Comparison of ENCODE assay signal across 18 cellular contexts in genomic region chr2:236531991-236532390, GRCh38. TPM values are rescaled to one million over a fixed set of nuclear protein-coding genes. Genes with fewer than 3 reads are reported as not detected.
DNase-seq lines count a peak whose midpoint lies in the region; ATAC-seq and TF ChIP-seq lines count a peak whose summit lies in the region.
"Had no signal": no experiment of that assay in that cellular context is flagged by ENCODE, and none has a peak within 500 bp of the region (broad histone marks: within the 10 kb centered on the region; RNA-seq: fewer than 3 reads in every experiment).

No MANE protein-coding gene starts in this region.

- no peak overlapping the region for H3K9ac ChIP-seq in DND-41 (ENCODE audit: low read depth, low read length)
- H3K9ac ChIP-seq: BLaER1 had no signal

- peaks cover 6% of the 10 kb centered on the region for H3K27me3 Mint-ChIP-seq in T-helper 2 cell treated with Interferon-gamma antibody and Interleukin-4, amounts not matched to agents 5 μg/mL and 100 μg/mL, for 36 hours (ENCODE audit: low read depth)

- peak overlapping the region; percentile 56; the same call in 1 of the 2 replicates for H3K27ac ChIP-seq in DND-41 (ENCODE audit: low read length)
- peak overlapping the region; percentile 25 for H3K27ac ChIP-seq in KOPT-K1 (ENCODE audit: low read depth, low read length, poor library complexity, severe bottlenecking)
- no peak overlapping the region for H3K27ac ChIP-seq in foreskin keratinocyte
- H3K27ac ChIP-seq: BLaER1 had no signal

- no peaks in the 10 kb centered on the region for H3K9me3 ChIP-seq in DND-41 (ENCODE audit: insufficient read depth, low read length, severe bottlenecking)
- H3K9me3 ChIP-seq in KOPT-K1 (ENCODE audit: insufficient read depth, low read length, poor library complexity, severe bottlenecking): no peaks in the 10 kb centered on the region
- H3K9me3 ChIP-seq: BLaER1 had no signal

- no peaks in the 10 kb centered on the region for H4K20me1 ChIP-seq in DND-41 (ENCODE audit: insufficient read depth, low read length)
- H4K20me1 ChIP-seq: BLaER1 had no signal

- peaks cover 1% of the 10 kb centered on the region for H3K36me3 Mint-ChIP-seq in T-helper 2 cell treated with Interferon-gamma antibody and Interleukin-4, amounts not matched to agents 5 μg/mL and 100 μg/mL, for 36 hours (ENCODE audit: low read depth)
- H3K36me3 Mint-ChIP-seq: CD14-positive monocyte had no signal

- ATAC-seq in DND-41 (ENCODE audit: insufficient read depth, low read depth) (peak; percentile 36), foreskin keratinocyte (peak; percentile 54), HG03378 (IDR thresholded peaks at IDR 0.05; ENCODE audit: unreplicated experiment) (no peak), left colon (no peak)
- ATAC-seq: GM23338 had no signal

- H3K27me3 ChIP-seq in DND-41 (ENCODE audit: insufficient read depth, low read length, poor library complexity) (no peaks in the 10 kb centered on the region), foreskin keratinocyte (peaks cover 5% of the 10 kb centered on the region)
- H3K27me3 ChIP-seq: BLaER1 had no signal

- peaks cover under 1% of the 10 kb centered on the region; the same call in 1 of the 2 replicates for H3K79me2 ChIP-seq in DND-41 (ENCODE audit: insufficient read depth, low read length)

- H3K4me3 Mint-ChIP-seq in T-helper 2 cell treated with Interferon-gamma antibody and Interleukin-4, amounts not matched to agents 5 μg/mL and 100 μg/mL, for 36 hours: no peak overlapping the region
- H3K4me3 Mint-ChIP-seq: CD14-positive monocyte; CD4-positive, alpha-beta memory T cell; GM23338 had no signal

- H2AFZ ChIP-seq in DND-41 (ENCODE audit: low read depth, low read length): no peak overlapping the region
- H2AFZ ChIP-seq: GM23338 had no signal

- H3K9me3 Mint-ChIP-seq in T-helper 2 cell treated with Interferon-gamma antibody and Interleukin-4, amounts not matched to agents 5 μg/mL and 100 μg/mL, for 36 hours: no peaks in the 10 kb centered on the region
- H3K9me3 Mint-ChIP-seq: CD4-positive, alpha-beta memory T cell; GM23338 had no signal

- H3K4me3 ChIP-seq in DND-41 (ENCODE audit: low read depth in 1 of 2, low read length in 2 of 2): no peak overlapping the region
- H3K4me3 ChIP-seq: BLaER1, GM23338 had no signal

- intact Hi-C loops in left colon (cut with DNase I, micrococcal nuclease): no loop called here

- no peak overlapping the region for H3K4me2 ChIP-seq in DND-41 (ENCODE audit: insufficient read depth, low read length)
- H3K4me2 ChIP-seq: GM23338 had no signal

- DNase-seq in T-helper 2 cell treated with Interferon-gamma antibody and Interleukin-4, amounts not matched to agents 5 μg/mL and 100 μg/mL, for 36 hours (ENCODE audit: low spot score): no peak
- no peak for DNase-seq in T-helper 2 cell
- peak; percentile 49 for DNase-seq in DND-41
- DNase-seq in foreskin keratinocyte: peak; percentile 39 to 62
- no peak for DNase-seq in left colon
- no peak for DNase-seq in hippocampal formation (lab: John Stamatoyannopoulos, UW)
- DNase-seq: 8988T; CD4-positive, alpha-beta memory T cell; DMS153; DMS79; GF-D8; HCEC 1CT had no signal

- H3K27ac Mint-ChIP-seq in T-helper 2 cell treated with Interferon-gamma antibody and Interleukin-4, amounts not matched to agents 5 μg/mL and 100 μg/mL, for 36 hours: peak overlapping the region; percentile 10
- H3K27ac Mint-ChIP-seq: CD14-positive monocyte; CD4-positive, alpha-beta memory T cell; GM23338 had no signal

- no peaks in the 10 kb centered on the region for H3K36me3 ChIP-seq in DND-41 (ENCODE audit: insufficient read depth, low read length)
- H3K36me3 ChIP-seq in KOPT-K1 (ENCODE audit: insufficient read depth, low read length): no peaks in the 10 kb centered on the region
- H3K36me3 ChIP-seq: BLaER1 had no signal

- no peak for TF ChIP-seq CTCF in DND-41 (IDR thresholded peaks at IDR 0.05; ENCODE audit: borderline replicate concordance, extremely low read depth, low read length, poor library complexity, severe bottlenecking)
- TF ChIP-seq CTCF in foreskin keratinocyte (conservative IDR thresholded peaks at IDR 0.05): no peak

- H3K4me1 Mint-ChIP-seq in T-helper 2 cell treated with Interferon-gamma antibody and Interleukin-4, amounts not matched to agents 5 μg/mL and 100 μg/mL, for 36 hours (ENCODE audit: low read depth): peaks cover 23% of the 10 kb centered on the region
- H3K4me1 Mint-ChIP-seq: GM23338 had no signal

- peaks cover 34% of the 10 kb centered on the region for H3K4me1 ChIP-seq in DND-41 (ENCODE audit: insufficient read depth, low read length)
- H3K4me1 ChIP-seq in foreskin keratinocyte: no peaks in the 10 kb centered on the region

RNA-seq across cellular contexts. Expression of gene ACKR3, which starts 37.6 kb away (rescaled TPM):
- 1.8 and 2.8 TPM in 2 replicates for total RNA-seq in foreskin keratinocyte
- 1.3 and 1.6 TPM in 2 replicates for polyA plus RNA-seq in foreskin keratinocyte
- 10 to 100 TPM in 1 of 2 donors, 1 to 10 TPM in 1; 8.5 to 11.3 TPM for total RNA-seq in left colon
- total RNA-seq: HT-29 had no signal

Comparison
In these comparisons a context has a peak if more than half of its experiments do, and no peak if none do; other contexts are left out.
1. DNase-seq: peak in DND-41 (single experiment) and foreskin keratinocyte (2 of 2); none in T-helper 2 cell treated with Interferon-gamma antibody and Interleukin-4, amounts not matched to agents 5 μg/mL and 100 μg/mL, for 36 hours (single experiment), T-helper 2 cell (0 of 5), left colon (0 of 2) and hippocampal formation (0 of 2).
2. ATAC-seq: peak in DND-41 (single experiment) and foreskin keratinocyte (single experiment); none in HG03378 (single experiment) and left colon (single experiment).